In the genomic region with DNA sequence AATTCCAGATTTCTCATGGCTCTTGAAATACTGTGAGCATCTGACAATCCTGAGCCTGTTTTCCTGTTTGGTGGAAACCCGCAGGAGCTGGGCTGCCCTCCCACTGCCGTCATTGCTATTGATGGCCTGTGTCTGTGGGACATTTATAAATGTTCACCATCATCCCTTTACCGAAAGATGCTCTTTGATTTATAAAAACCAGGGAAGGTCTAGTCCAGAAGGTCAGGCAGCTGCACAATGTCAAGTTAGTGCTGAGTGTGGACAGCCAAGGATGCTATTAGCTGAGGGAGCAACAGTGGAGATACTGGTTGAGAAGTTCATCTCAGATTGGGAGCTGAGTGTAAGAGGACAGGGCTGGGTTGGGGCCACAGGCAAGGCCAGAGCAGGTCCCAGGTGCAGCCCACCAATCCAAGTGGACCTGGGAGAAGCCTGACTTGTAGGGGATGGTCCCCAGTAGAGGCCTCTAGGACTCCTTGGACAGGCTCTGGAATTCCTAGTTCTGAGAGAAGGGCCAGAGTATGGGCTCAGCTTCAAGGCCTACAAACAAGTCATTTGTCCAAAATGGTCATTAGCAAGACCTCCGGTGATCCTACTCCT, we compare ENCODE assay signal across 14 cellular contexts. TPM values are rescaled to one million over a fixed set of nuclear protein-coding genes. Genes with fewer than 3 reads are reported as not detected.
DNase-seq lines count a peak whose midpoint lies in the region; ATAC-seq, FAIRE-seq and TF ChIP-seq lines count a peak whose summit lies in the region.
"Had no signal": no experiment of that assay in that cellular context is flagged by ENCODE, and none has a peak within 500 bp of the region (broad histone marks: within the 10 kb centered on the region; RNA-seq: fewer than 3 reads in every experiment).

No MANE protein-coding gene starts in this region.

- H4K5ac ChIP-seq in IMR-90 (ENCODE audit: low read depth, low read length), result no peak overlapping the region

- H3K27ac ChIP-seq in IMR-90 (ENCODE audit: insufficient read depth, low read length), result no peak overlapping the region
- H3K27ac ChIP-seq in muscle layer of duodenum (ENCODE audit: low read length), result peak overlapping the region; percentile 76
- H3K27ac ChIP-seq in subcutaneous abdominal adipose tissue (ENCODE audit: low read depth, low read length), result peak overlapping the region; percentile 23
- H3K27ac ChIP-seq in suprapubic skin, result no peak overlapping the region
- H3K27ac ChIP-seq: BLaER1 had no signal

- TF ChIP-seq CTCF in IMR-90 (conservative IDR thresholded peaks at IDR 0.05; ENCODE audit: low read depth, low read length) (no peak), suprapubic skin (IDR thresholded peaks at IDR 0.05) (no peak)

- H3K4me1 ChIP-seq in IMR-90 (ENCODE audit: control insufficient read depth, insufficient read depth, low read length) (peaks cover 4% of the 10 kb centered on the region), muscle layer of duodenum (ENCODE audit: control insufficient read depth in 1 of 2, insufficient read depth in 2 of 2, low read length in 2 of 2) (no peaks in the 10 kb centered on the region), subcutaneous abdominal adipose tissue (ENCODE audit: control insufficient read depth in 5 of 5, insufficient read depth in 5 of 5, low read length in 5 of 5) (peaks cover 0 to 6% (median 0%) of the 10 kb centered on the region in 5 donors), suprapubic skin (peaks cover 10% of the 10 kb centered on the region)
- H3K4me1 ChIP-seq: BLaER1 had no signal

- WGBS in IMR-90 (ENCODE audit: extremely low coverage in 2 of 2, insufficient read length in 1 of 2), 2 experiments, result 100% methylated on average over 1 of the region's 4 CpGs; no CpG with 5 or more reads in 1 of the 2 experiments
- WGBS in suprapubic skin, result 94% methylated on average over 3 of the region's 4 CpGs

- peak overlapping the region; percentile 68 for H2AK5ac ChIP-seq in IMR-90 (ENCODE audit: low read depth, low read length)

- no peaks in the 10 kb centered on the region for H4K20me1 ChIP-seq in IMR-90 (ENCODE audit: insufficient read depth, low read length)
- H4K20me1 ChIP-seq: BLaER1 had no signal

- H3K9ac ChIP-seq in IMR-90 (ENCODE audit: low read depth, low read length) (no peak overlapping the region), subcutaneous abdominal adipose tissue (ENCODE audit: low read length in 5 of 5) (no peak overlapping the region)
- H3K9ac ChIP-seq: BLaER1 had no signal

- in situ Hi-C loops in IMR-90 (cut with MboI; ENCODE audit: low sequenced_read_pairs), result no loop called here
- in situ Hi-C loops in KBM-7 (cut with MboI; ENCODE audit: low pct_unique_long_range_greater_than_20kb, low sequenced_read_pairs), result no loop called here

- H2AK9ac ChIP-seq in IMR-90 (replicated peaks; ENCODE audit: low read depth, low read length, poor library complexity), result peak overlapping the region; percentile 23

- no peak overlapping the region for H2BK5ac ChIP-seq in IMR-90 (ENCODE audit: low read depth, low read length, poor library complexity, severe bottlenecking)

- no peak overlapping the region for H3K23ac ChIP-seq in IMR-90 (ENCODE audit: low read depth, low read length)

- H3K36me3 ChIP-seq in IMR-90 (ENCODE audit: control insufficient read depth, insufficient read depth, low read length) (no peaks in the 10 kb centered on the region), muscle layer of duodenum (ENCODE audit: control insufficient read depth in 1 of 2, insufficient read depth in 2 of 2, low read length in 2 of 2) (no peaks in the 10 kb centered on the region), subcutaneous abdominal adipose tissue (ENCODE audit: control insufficient read depth in 5 of 5, insufficient read depth in 5 of 5, low read length in 5 of 5) (no peaks in the 10 kb centered on the region), suprapubic skin (no peaks in the 10 kb centered on the region)
- H3K36me3 ChIP-seq: BLaER1 had no signal

- H2BK20ac ChIP-seq in IMR-90 (ENCODE audit: low read depth, low read length), result no peak overlapping the region

- H3K4me3 ChIP-seq in IMR-90 (ENCODE audit: insufficient read depth, low read depth, low read length) (no peak overlapping the region), muscle layer of duodenum (ENCODE audit: low read depth in 1 of 2, low read length in 2 of 2) (no peak overlapping the region), subcutaneous abdominal adipose tissue (ENCODE audit: low read depth in 1 of 5, low read length in 5 of 5) (no peak overlapping the region), suprapubic skin (no peak overlapping the region)
- H3K4me3 ChIP-seq: BLaER1, GM23338 had no signal

- dilution Hi-C loops in IMR-90 (cut with HindIII; ENCODE audit: low sequenced_read_pairs, unreplicated experiment), result no loop called here

- peak overlapping the region; percentile 9; the same call in 1 of the 2 replicates for H2BK120ac ChIP-seq in IMR-90 (ENCODE audit: low read depth, low read length)

- no peak; the same call in 1 of the 2 replicates for ATAC-seq in IMR-90 (ENCODE audit: low read depth)
- ATAC-seq: GM23338 had no signal

- no TSS peak for BruUV-seq in IMR-90 (replicated peaks; lab: Mats Ljungman, UMichigan)

- POLR2A ChIA-PET in IMR-90 (lab: Charles Lee; ENCODE audit: unreplicated experiment), result no interaction called here

- H3K4me2 ChIP-seq in IMR-90 (ENCODE audit: low read depth, low read length), result no peak overlapping the region
- H3K4me2 ChIP-seq: BLaER1, GM23338 had no signal

- H3K9me3 ChIP-seq in IMR-90 (ENCODE audit: control insufficient read depth, insufficient read depth, low read length) (no peaks in the 10 kb centered on the region), muscle layer of duodenum (ENCODE audit: control insufficient read depth in 1 of 2, low read length in 2 of 2) (peaks cover 0 to 2% of the 10 kb centered on the region in 2 donors), subcutaneous abdominal adipose tissue (ENCODE audit: control insufficient read depth in 5 of 5, low read length in 5 of 5) (peaks cover 0 to 4% (median 0%) of the 10 kb centered on the region in 5 donors), suprapubic skin (no peaks in the 10 kb centered on the region)
- H3K9me3 ChIP-seq: BLaER1 had no signal

- TF ChIP-seq RAD21 in IMR-90 (IDR thresholded peaks at IDR 0.05; ENCODE audit: low read length), result no peak

- no peaks in the 10 kb centered on the region for H3K79me1 ChIP-seq in IMR-90 (ENCODE audit: low read depth in 1 of 2, low read length in 2 of 2)

- CTCF ChIA-PET in IMR-90 (lab: Yijun Ruan, JAX), result interaction anchor here (0.6 kb wide), 1 partner anchor 253 kb away, joined by 3 read pairs; no protein-coding TSS in a partner anchor

- H3K18ac ChIP-seq in IMR-90 (ENCODE audit: low read depth, low read length), result no peak overlapping the region

- peaks cover 5% of the 10 kb centered on the region for H3K9me1 ChIP-seq in IMR-90 (ENCODE audit: insufficient read depth, low read length)

- no peak overlapping the region for H4K8ac ChIP-seq in IMR-90 (ENCODE audit: low read depth in 2 of 2, low read length in 2 of 2)

- no peak for FAIRE-seq in frontal cortex (lab: Jason Lieb, UNC)
- FAIRE-seq: HTR-8/SVneo had no signal

- no peak overlapping the region for H2AFZ ChIP-seq in IMR-90 (replicated peaks; ENCODE audit: low read length, poor library complexity)
- H2AFZ ChIP-seq: GM23338 had no signal

- no peak for TF ChIP-seq POLR2A in IMR-90 (IDR thresholded peaks at IDR 0.05; ENCODE audit: low read depth, low read length)
- no peak for TF ChIP-seq POLR2A in suprapubic skin (IDR thresholded peaks at IDR 0.05)

- no peak overlapping the region for H4K91ac ChIP-seq in IMR-90 (ENCODE audit: insufficient read depth, low read depth, low read length)

- intact Hi-C loops in IMR-90 (cut with micrococcal nuclease), result no loop called here

- H2BK15ac ChIP-seq in IMR-90 (ENCODE audit: low read depth, low read length), result no peak overlapping the region

- no peak overlapping the region for H3K56ac ChIP-seq in IMR-90 (ENCODE audit: extremely low read depth, insufficient read depth, low read length)

- no peaks in the 10 kb centered on the region for H3K27me3 ChIP-seq in IMR-90 (ENCODE audit: control insufficient read depth, insufficient read depth, low read length)
- no peaks in the 10 kb centered on the region for H3K27me3 ChIP-seq in muscle layer of duodenum (ENCODE audit: low read depth, low read length)
- peaks cover 0 to 7% (median 0%) of the 10 kb centered on the region in 5 donors for H3K27me3 ChIP-seq in subcutaneous abdominal adipose tissue (ENCODE audit: control insufficient read depth in 5 of 5, insufficient read depth in 4 of 5, low read length in 5 of 5)
- no peaks in the 10 kb centered on the region for H3K27me3 ChIP-seq in suprapubic skin
- H3K27me3 ChIP-seq: BLaER1 had no signal

- H3K4ac ChIP-seq in IMR-90 (ENCODE audit: low read depth, low read length), result peak overlapping the region; percentile 48

- DNase-seq in IMR-90 (no peak), amniotic epithelial cell (ENCODE audit: low read depth) (peak; percentile 27), suprapubic skin (ENCODE audit: low spot score in 2 of 2) (no peak), KBM-7 (no peak), frontal cortex (ENCODE audit: low spot score in 2 of 2) (no peak)
- DNase-seq in stimulated activated CD4-positive, alpha-beta T cell treated with anti-CD3 and anti-CD28 coated beads, Interleukin-4, amount 100 ng/mL, for 24 hours, result no peak
- DNase-seq: CD8-positive, alpha-beta memory T cell; NCI-H2107; NCI-H526 treated with DMSO at 0.1 percent for 48 hours had no signal

- no peak for TF ChIP-seq EP300 in suprapubic skin (IDR thresholded peaks at IDR 0.05)

- H3K14ac ChIP-seq in IMR-90 (replicated peaks; ENCODE audit: low read depth, low read length), result no peak overlapping the region

TF ChIP-seq in IMR-90, 13 proteins besides CTCF, POLR2A, EP300 and RAD21 (continues in another document):
- no peak for TF ChIP-seq RFX5 (IDR thresholded peaks at IDR 0.05; ENCODE audit: low read depth, low read length)
- TF ChIP-seq NFE2L2 (IDR thresholded peaks at IDR 0.05; ENCODE audit: low read depth, low read length), result no peak
- TF ChIP-seq FOS (IDR thresholded peaks at IDR 0.05; ENCODE audit: low read depth, low read length), result no peak
- no peak for TF ChIP-seq MAZ (IDR thresholded peaks at IDR 0.05; ENCODE audit: borderline replicate concordance, low read depth, low read length)
- TF ChIP-seq MAFK (IDR thresholded peaks at IDR 0.05; ENCODE audit: low read depth, low read length), result no peak
- TF ChIP-seq CHD1 (IDR thresholded peaks at IDR 0.05; ENCODE audit: low read depth, low read length), result no peak
- TF ChIP-seq SMC3 (IDR thresholded peaks at IDR 0.05; ENCODE audit: low read depth, low read length), result no peak
- no peak for TF ChIP-seq MXI1 (IDR thresholded peaks at IDR 0.05; ENCODE audit: borderline replicate concordance, low read depth, low read length)

RNA-seq across cellular contexts. Expression of a gene that starts 55.1 kb away (rescaled TPM):
- 47.0 and 61.4 TPM in 2 replicates for total RNA-seq in IMR-90 (2012; rRNA removed)
- 58.5 and 64.9 TPM in 2 replicates for polyA plus RNA-seq in IMR-90 (2012; rRNA removed)
- 24.6 and 26.5 TPM in 2 replicates for polyA plus RNA-seq in IMR-90 (2012; cell fraction: cytosol; rRNA removed)
- polyA plus RNA-seq in IMR-90 (2012; cell fraction: nucleus; rRNA removed; ENCODE audit: low replicate concordance), result 5.9 and 48.0 TPM in 2 replicates
- total RNA-seq in suprapubic skin, result 10 to 100 TPM; 59.0 to 88.3 (median 77.7) TPM
- total RNA-seq in frontal cortex, result 148 TPM

Comparison
In these comparisons a context has a peak if more than half of its experiments do, and no peak if none do; other contexts are left out.
1. H3K27ac ChIP-seq: peak in muscle layer of duodenum (single experiment) and subcutaneous abdominal adipose tissue (single experiment); none in IMR-90 (single experiment) and suprapubic skin (single experiment).